In genomic region chr13:101423872-101424271, GRCh38 we compare ENCODE assay signal across 20 cellular contexts. TPM values are rescaled to one million over a fixed set of nuclear protein-coding genes. Genes with fewer than 3 reads are reported as not detected.
"Had no signal": no experiment of that assay in that cellular context is flagged by ENCODE, and none has a peak within 500 bp of the region (broad histone marks: within the 10 kb centered on the region; RNA-seq: fewer than 3 reads in every experiment).

No MANE protein-coding gene starts in this region.

- DNase-seq: activated B cell treated with CpG ODN at 0.5 μM for 24 hours; activated CD4-positive, alpha-beta T cell treated with anti-CD3 and anti-CD28 coated beads, Interleukin-2, amount 10 ng/mL, durations not matched to agents 7 days and 5 days; activated naive CD4-positive, alpha-beta T cell treated with anti-CD3 and anti-CD28 coated beads, Interleukin-2, amount 10 ng/mL, durations not matched to agents 7 days and 5 days; activated T-cell treated with anti-CD3 and anti-CD28 coated beads for 4 hours; adrenal gland; cortex of kidney; effector memory CD4-positive, alpha-beta T cell; left lung; naive thymus-derived CD8-positive, alpha-beta T cell; stimulated activated CD4-positive, alpha-beta T cell treated with anti-CD3 and anti-CD28 coated beads, Interleukin-15, amount 100 ng/mL, for 24 hours; stimulated activated CD4-positive, alpha-beta T cell treated with anti-CD3 and anti-CD28 coated beads, Interleukin-4, amount 100 ng/mL, for 1 hour; stimulated activated naive CD4-positive, alpha-beta T cell treated with Interleukin-2 at 50 U/mL for 16 hours; upper lobe of left lung had no signal

- H3K4me1 Mint-ChIP-seq: activated B cell treated with CpG ODN at 0.5 μM for 24 hours; activated CD4-positive, alpha-beta T cell treated with anti-CD3 and anti-CD28 coated beads, Interleukin-2, amount 10 ng/mL, durations not matched to agents 7 days and 5 days; activated naive CD4-positive, alpha-beta T cell treated with anti-CD3 and anti-CD28 coated beads, Interleukin-2, amount 10 ng/mL, durations not matched to agents 7 days and 5 days; activated T-helper 17 cell treated with anti-CD3 and anti-CD28 coated beads, Interleukin-2, amount 50 U/mL, for 72 hours; central memory CD8-positive, alpha-beta T cell; naive thymus-derived CD8-positive, alpha-beta T cell had no signal

- ATAC-seq: activated T-helper 17 cell treated with anti-CD3 and anti-CD28 coated beads, Interleukin-2, amount 50 U/mL, for 72 hours; left lung; naive thymus-derived CD8-positive, alpha-beta T cell had no signal

- H3K4me3 Mint-ChIP-seq: activated B cell treated with CpG ODN at 0.5 μM for 24 hours; activated CD4-positive, alpha-beta T cell treated with anti-CD3 and anti-CD28 coated beads, Interleukin-2, amount 10 ng/mL, durations not matched to agents 7 days and 5 days; activated naive CD4-positive, alpha-beta T cell treated with anti-CD3 and anti-CD28 coated beads, Interleukin-2, amount 10 ng/mL, durations not matched to agents 7 days and 5 days; activated T-helper 17 cell treated with anti-CD3 and anti-CD28 coated beads, Interleukin-2, amount 50 U/mL, for 72 hours; central memory CD8-positive, alpha-beta T cell; naive thymus-derived CD8-positive, alpha-beta T cell; T-helper 2 cell treated with Interferon-gamma antibody and Interleukin-4, amounts not matched to agents 5 μg/mL and 100 μg/mL, for 36 hours had no signal

- H3K27ac ChIP-seq: adrenal gland, left lung, neutrophil, upper lobe of left lung had no signal

- H3K27ac Mint-ChIP-seq: activated B cell treated with CpG ODN at 0.5 μM for 24 hours; activated CD4-positive, alpha-beta T cell treated with anti-CD3 and anti-CD28 coated beads, Interleukin-2, amount 10 ng/mL, durations not matched to agents 7 days and 5 days; activated naive CD4-positive, alpha-beta T cell treated with anti-CD3 and anti-CD28 coated beads, Interleukin-2, amount 10 ng/mL, durations not matched to agents 7 days and 5 days; activated T-helper 17 cell treated with anti-CD3 and anti-CD28 coated beads, Interleukin-2, amount 50 U/mL, for 72 hours; naive thymus-derived CD8-positive, alpha-beta T cell; T-helper 2 cell treated with Interferon-gamma antibody and Interleukin-4, amounts not matched to agents 5 μg/mL and 100 μg/mL, for 36 hours had no signal

- H3K27me3 Mint-ChIP-seq: activated B cell treated with CpG ODN at 0.5 μM for 24 hours had no signal

- H3K36me3 Mint-ChIP-seq: activated naive CD4-positive, alpha-beta T cell treated with anti-CD3 and anti-CD28 coated beads, Interleukin-2, amount 10 ng/mL, durations not matched to agents 7 days and 5 days; naive thymus-derived CD8-positive, alpha-beta T cell had no signal

- H3K9me3 Mint-ChIP-seq: activated B cell treated with CpG ODN at 0.5 μM for 24 hours; activated CD4-positive, alpha-beta T cell treated with anti-CD3 and anti-CD28 coated beads, Interleukin-2, amount 10 ng/mL, durations not matched to agents 7 days and 5 days; activated naive CD4-positive, alpha-beta T cell treated with anti-CD3 and anti-CD28 coated beads, Interleukin-2, amount 10 ng/mL, durations not matched to agents 7 days and 5 days; activated T-helper 17 cell treated with anti-CD3 and anti-CD28 coated beads, Interleukin-2, amount 50 U/mL, for 72 hours; central memory CD8-positive, alpha-beta T cell; T-helper 2 cell treated with Interferon-gamma antibody and Interleukin-4, amounts not matched to agents 5 μg/mL and 100 μg/mL, for 36 hours had no signal

- H3K27me3 ChIP-seq: adrenal gland, heart left ventricle, neutrophil, suprapubic skin, upper lobe of left lung had no signal

RNA-seq across cellular contexts. Expression of gene NALCN, which starts 7.6 kb away (rescaled TPM):
- total RNA-seq: activated B cell treated with CpG ODN at 0.5 μM for 24 hours; activated CD4-positive, alpha-beta T cell treated with anti-CD3 and anti-CD28 coated beads, Interleukin-2, amount 10 ng/mL, durations not matched to agents 7 days and 5 days; activated CD8-positive, alpha-beta memory T cell treated with anti-CD3 and anti-CD28 coated beads for 36 hours; activated T-helper 17 cell treated with anti-CD3 and anti-CD28 coated beads, Interleukin-2, amount 50 U/mL, for 72 hours; naive thymus-derived CD8-positive, alpha-beta T cell had no signal
- polyA plus RNA-seq: naive thymus-derived CD8-positive, alpha-beta T cell had no signal

RNA-seq across cellular contexts. Expression of gene ITGBL1, which starts 28.6 kb away (rescaled TPM):
- total RNA-seq: activated B cell treated with CpG ODN at 0.5 μM for 24 hours; activated CD4-positive, alpha-beta T cell treated with anti-CD3 and anti-CD28 coated beads, Interleukin-2, amount 10 ng/mL, durations not matched to agents 7 days and 5 days; activated CD8-positive, alpha-beta memory T cell treated with anti-CD3 and anti-CD28 coated beads for 36 hours; naive thymus-derived CD8-positive, alpha-beta T cell had no signal
- polyA plus RNA-seq: naive thymus-derived CD8-positive, alpha-beta T cell had no signal
